In the genomic region with DNA sequence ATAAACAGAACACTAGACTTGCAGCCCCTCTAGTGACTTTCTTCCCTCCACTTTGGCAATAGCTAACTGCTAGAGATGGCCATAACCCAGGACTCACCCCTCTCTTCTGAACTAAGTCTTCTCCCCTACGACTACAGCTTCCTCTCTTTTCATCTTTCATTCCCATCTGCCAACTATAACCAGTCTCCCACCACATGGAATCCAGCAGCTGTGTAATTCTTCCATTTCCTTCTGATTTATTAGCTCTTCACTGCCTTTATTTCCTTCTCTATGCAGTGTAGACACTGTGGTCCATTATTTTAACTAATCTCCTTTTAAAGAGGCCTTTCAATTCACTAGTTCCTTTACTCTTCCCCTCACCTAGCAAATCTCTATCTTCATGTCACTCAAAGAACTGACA, we compare ENCODE assay signal across 32 cellular contexts.
"Had no signal": no experiment of that assay in that cellular context is flagged by ENCODE, and none has a peak within 500 bp of the region (broad histone marks: within the 10 kb centered on the region; RNA-seq: fewer than 3 reads in every experiment).

No MANE protein-coding gene starts in this region.

- H3K9me3 Mint-ChIP-seq: endodermal cell had no signal

- H3K36me3 Mint-ChIP-seq: mesothelial cell of epicardium; natural killer cell treated with Interleukin-12 subunit alpha and Interleukin-12 subunit beta and Interleukin-15 and Interleukin-18, amount 100 ng/mL, for 72 hours; neural progenitor cell had no signal

- H3K4me3 ChIP-seq: gastrocnemius medialis, heart right ventricle, left lung, mucosa of descending colon, neural progenitor cell, prostate gland, right atrium auricular region, smooth muscle cell, thyroid gland, vagina had no signal

- ATAC-seq: esophagus mucosa; gastrocnemius medialis; heart right ventricle; left cardiac atrium; left lung; mucosa of descending colon; sciatic nerve; stimulated activated naive CD8-positive, alpha-beta T cell treated with anti-CD3 and anti-CD28 coated beads, Interleukin-15, amount 100 ng/mL, for 72 hours had no signal

- DNase-seq: effector CD8-positive, alpha-beta T cell; endodermal cell; foreskin fibroblast; gastrocnemius medialis; heart right ventricle; hippocampal formation; left cardiac atrium; left lung; mesenchymal stem cell; mucosa of descending colon; naive B cell; stimulated activated CD4-positive, alpha-beta T cell treated with anti-CD3 and anti-CD28 coated beads, Interleukin-12 subunit alpha, Interleukin-12 subunit beta, amount 100 ng/mL, for 4 hours; stimulated activated CD4-positive, alpha-beta T cell treated with anti-CD3 and anti-CD28 coated beads, Interleukin-1b, Interleukin-23, amount 100 ng/mL, for 48 hours; stimulated activated CD4-positive, alpha-beta T cell treated with anti-CD3 and anti-CD28 coated beads, Interleukin-4, amount 100 ng/mL, for 1 hour; stimulated activated CD8-positive, alpha-beta memory T cell treated with anti-CD3 and anti-CD28 coated beads, Interleukin-4, amount 100 ng/mL, for 48 hours; stimulated activated naive CD4-positive, alpha-beta T cell; stimulated activated naive CD8-positive, alpha-beta T cell treated with anti-CD3 and anti-CD28 coated beads, Interleukin-15, amount 100 ng/mL, for 72 hours; thyroid gland; trophoblast cell had no signal

- FAIRE-seq: islet of Langerhans had no signal

- H3K4me1 ChIP-seq: gastrocnemius medialis, heart right ventricle, left lung, parathyroid adenoma, prostate gland, right atrium auricular region, vagina had no signal

- H3K27ac ChIP-seq: epithelial cell of prostate, gastrocnemius medialis, heart right ventricle, left lung, neural progenitor cell, parathyroid adenoma, prostate gland, right atrium auricular region, thyroid gland, vagina had no signal

- H3K27me3 ChIP-seq: gastrocnemius medialis, heart right ventricle, left lung, neural progenitor cell, right atrium auricular region, thyroid gland, vagina had no signal

- H3K4me2 ChIP-seq: neural progenitor cell, smooth muscle cell had no signal

- H3K4me3 Mint-ChIP-seq: dendritic cell treated with granulocyte-macrophage colony-stimulating factor and Interleukin-4, amounts not matched to agents 40 ng/mL and 50 ng/mL, for 4 days; endodermal cell; mesothelial cell of epicardium; naive B cell; natural killer cell treated with Interleukin-12 subunit alpha and Interleukin-12 subunit beta and Interleukin-15 and Interleukin-18, amount 100 ng/mL, for 72 hours; neural progenitor cell; stimulated activated naive CD8-positive, alpha-beta T cell treated with anti-CD3 and anti-CD28 coated beads, Interleukin-15, amount 100 ng/mL, for 72 hours had no signal

- H3K36me3 ChIP-seq: gastrocnemius medialis, heart right ventricle, left lung, neural progenitor cell, prostate gland, right atrium auricular region, thyroid gland, vagina had no signal

- H3K27ac Mint-ChIP-seq: dendritic cell treated with granulocyte-macrophage colony-stimulating factor and Interleukin-4, amounts not matched to agents 40 ng/mL and 50 ng/mL, for 4 days; endodermal cell; mesothelial cell of epicardium; neural progenitor cell; stimulated activated naive CD8-positive, alpha-beta T cell treated with anti-CD3 and anti-CD28 coated beads, Interleukin-15, amount 100 ng/mL, for 72 hours had no signal

- H2AFZ ChIP-seq: neural progenitor cell, parathyroid adenoma had no signal

- H3K9me3 ChIP-seq: gastrocnemius medialis, left lung, mucosa of descending colon, prostate gland, thyroid gland, vagina had no signal

- H3K4me1 Mint-ChIP-seq: naive B cell had no signal

- H3K9ac ChIP-seq: neural progenitor cell, parathyroid adenoma had no signal

- H3K79me2 ChIP-seq: parathyroid adenoma had no signal
